8 cellular contexts compared by ENCODE assay signal in genomic region chr1:27154469-27154990, GRCh38. TPM values are rescaled to one million over a fixed set of nuclear protein-coding genes. Genes with fewer than 3 reads are reported as not detected.
A peak's percentile ranks its signal among the peaks of the same experiment; 100 is the strongest.
DNase-seq lines count a peak whose midpoint lies in the region; ATAC-seq, FAIRE-seq and TF ChIP-seq lines count a peak whose summit lies in the region.

No MANE protein-coding gene starts in this region.

- H3K36me3 ChIP-seq in astrocyte (ENCODE audit: insufficient read depth, low read length) (no peaks in the 10 kb centered on the region), right lobe of liver (no peaks in the 10 kb centered on the region)

- ATAC-seq in right lobe of liver (peak in 1 of 4 donors; percentile 1), GM19452 (IDR thresholded peaks at IDR 0.05; ENCODE audit: unreplicated experiment) (no peak)

- WGBS in right lobe of liver (ENCODE audit: insufficient coverage, low coverage, low lambda C conversion rate, missing lambda C conversion rate) = 14% methylated on average over 5 of the region's 20 CpGs

- H3K79me2 ChIP-seq in astrocyte (ENCODE audit: insufficient read depth, low read length) = peaks cover 51% of the 10 kb centered on the region

- H3K4me2 ChIP-seq in astrocyte (ENCODE audit: low read length) = peak overlapping the region; percentile 94

- H3K4me3 ChIP-seq in astrocyte (ENCODE audit: insufficient read depth, low read depth, low read length) = peak overlapping the region; percentile 62
- H3K4me3 ChIP-seq in right lobe of liver = peak overlapping the region; percentile 63 to 80 (median 72)

- TF ChIP-seq CTCF in astrocyte (IDR thresholded peaks at IDR 0.05; ENCODE audit: insufficient read depth, low read depth, low read length) (no peak), right lobe of liver (IDR thresholded peaks at IDR 0.05) (no peak), type B pancreatic cell (conservative IDR thresholded peaks at IDR 0.05) (no peak)

- FAIRE-seq in astrocyte (lab: Jason Lieb, UNC) = no peak

- H3K27me3 ChIP-seq in astrocyte (ENCODE audit: insufficient read depth, low read length) = no peaks in the 10 kb centered on the region
- H3K27me3 ChIP-seq in right lobe of liver = no peaks in the 10 kb centered on the region

- H4K20me1 ChIP-seq in astrocyte (ENCODE audit: insufficient read depth, low read length) = peaks cover 46% of the 10 kb centered on the region

- no peak overlapping the region for H2AFZ ChIP-seq in astrocyte (ENCODE audit: low read depth, low read length)

- no peak for DNase-seq in activated naive CD4-positive, alpha-beta T cell treated with Interleukin-2 at 50 U/mL for 16 hours
- DNase-seq in astrocyte (ENCODE audit: low read depth) = no peak
- no peak for DNase-seq in right lobe of liver
- DNase-seq in type B pancreatic cell (ENCODE audit: extremely low spot score, unreplicated experiment) = no peak
- no peak for DNase-seq in NCI-H187 (lab: John Stamatoyannopoulos, UW)
- no peak for DNase-seq in dedifferentiated amniotic fluid mesenchymal stem cell (ENCODE audit: extremely low spot score)

- peaks cover 52% of the 10 kb centered on the region for H3K4me1 Mint-ChIP-seq in activated naive CD4-positive, alpha-beta T cell treated with anti-CD3 and anti-CD28 coated beads, Interleukin-2, amount 50 U/mL, for 24 hours
- H3K4me1 Mint-ChIP-seq in astrocyte (ENCODE audit: low read depth, unreplicated experiment) (peaks cover 29% of the 10 kb centered on the region), type B pancreatic cell (ENCODE audit: unreplicated experiment) (peaks cover 38% of the 10 kb centered on the region)

- H3K36me3 Mint-ChIP-seq in activated naive CD4-positive, alpha-beta T cell treated with anti-CD3 and anti-CD28 coated beads, Interleukin-2, amount 50 U/mL, for 24 hours = no peaks in the 10 kb centered on the region
- H3K36me3 Mint-ChIP-seq in astrocyte (ENCODE audit: low read depth, unreplicated experiment) (no peaks in the 10 kb centered on the region), type B pancreatic cell (peaks cover 3% of the 10 kb centered on the region)

- no peaks in the 10 kb centered on the region for H3K9me3 Mint-ChIP-seq in activated naive CD4-positive, alpha-beta T cell treated with anti-CD3 and anti-CD28 coated beads, Interleukin-2, amount 50 U/mL, for 24 hours
- no peaks in the 10 kb centered on the region for H3K9me3 Mint-ChIP-seq in astrocyte (ENCODE audit: unreplicated experiment)
- peaks cover 6% of the 10 kb centered on the region for H3K9me3 Mint-ChIP-seq in type B pancreatic cell

- H3K27me3 Mint-ChIP-seq in activated naive CD4-positive, alpha-beta T cell treated with anti-CD3 and anti-CD28 coated beads, Interleukin-2, amount 50 U/mL, for 24 hours = no peaks in the 10 kb centered on the region
- H3K27me3 Mint-ChIP-seq in astrocyte (ENCODE audit: low read depth, unreplicated experiment) = no peaks in the 10 kb centered on the region
- H3K27me3 Mint-ChIP-seq in type B pancreatic cell = no peaks in the 10 kb centered on the region

- H3K4me3 Mint-ChIP-seq in activated naive CD4-positive, alpha-beta T cell treated with anti-CD3 and anti-CD28 coated beads, Interleukin-2, amount 50 U/mL, for 24 hours = peak overlapping the region; percentile 93
- H3K4me3 Mint-ChIP-seq in astrocyte (ENCODE audit: unreplicated experiment) = peak overlapping the region; percentile 93
- H3K4me3 Mint-ChIP-seq in type B pancreatic cell = peak overlapping the region; percentile 95

- H3K4me1 ChIP-seq in astrocyte (ENCODE audit: insufficient read depth, low read length) (peaks cover 33% of the 10 kb centered on the region), right lobe of liver (peaks cover 0 to 28% (median 2%) of the 10 kb centered on the region in 4 donors)

- TF ChIP-seq POLR2A in right lobe of liver (IDR thresholded peaks at IDR 0.05) = no peak

- peak overlapping the region; percentile 91 for H3K27ac Mint-ChIP-seq in activated naive CD4-positive, alpha-beta T cell treated with anti-CD3 and anti-CD28 coated beads, Interleukin-2, amount 50 U/mL, for 24 hours
- peak overlapping the region; percentile 93 for H3K27ac Mint-ChIP-seq in astrocyte (ENCODE audit: unreplicated experiment)
- peak overlapping the region; percentile 99 for H3K27ac Mint-ChIP-seq in type B pancreatic cell

- H3K27ac ChIP-seq in astrocyte (ENCODE audit: low read depth, low read length) = peak overlapping the region; percentile 67
- peak overlapping the region; percentile 56 to 83 (median 82) for H3K27ac ChIP-seq in right lobe of liver

- H3K9me3 ChIP-seq in astrocyte (ENCODE audit: insufficient read depth, low read depth, low read length) (no peaks in the 10 kb centered on the region), right lobe of liver (no peaks in the 10 kb centered on the region)

- peak overlapping the region; percentile 86 for H3K9ac ChIP-seq in astrocyte (ENCODE audit: low read length)

- intact Hi-C loops in right lobe of liver (cut with DNase I) = loop anchor here in 1 of 2 donors (10.0 kb wide), 1 partner anchor 50 kb away; no protein-coding TSS in a partner anchor

RNA-seq across cellular contexts. Expression of gene SLC9A1, which starts 0.4 kb away (rescaled TPM):
- total RNA-seq in astrocyte (49.3 and 55.0 TPM in 2 replicates), right lobe of liver (1 to 10 TPM; 1.7 to 4.3 (median 3.0) TPM), type B pancreatic cell (ENCODE audit: low replicate concordance) (28.8 and 41.9 TPM in 2 replicates)
